16 cellular contexts compared by ENCODE assay signal in the genomic region with DNA sequence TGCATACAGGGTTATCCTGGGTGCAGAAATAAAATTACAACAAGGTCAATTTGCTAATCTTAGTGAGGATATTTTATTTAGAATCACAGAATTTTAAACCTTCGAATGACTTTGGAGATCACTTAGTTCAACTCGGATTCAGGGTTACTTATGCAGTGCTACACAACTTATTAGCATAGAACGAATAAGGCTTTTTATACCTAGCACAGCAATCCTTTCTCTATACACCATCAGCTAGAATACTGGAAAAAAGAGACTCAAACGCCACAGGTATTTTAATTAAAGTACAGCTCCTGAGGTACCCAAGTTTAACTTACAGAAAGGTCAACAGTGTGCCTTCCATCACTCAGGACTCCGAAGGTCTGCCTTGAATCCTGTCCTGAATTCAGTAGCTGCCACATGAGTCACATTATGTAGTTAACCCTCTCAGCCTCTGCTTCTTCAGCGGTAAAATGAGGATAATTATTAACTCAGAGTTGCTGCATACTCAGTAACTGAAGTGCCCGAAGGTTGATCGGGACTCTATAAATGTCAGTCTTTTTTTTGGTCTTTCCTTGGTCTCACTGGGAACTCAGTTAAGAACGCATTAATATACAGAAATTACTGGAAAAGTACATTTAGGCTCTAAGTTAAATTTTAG. TPM values are rescaled to one million over a fixed set of nuclear protein-coding genes. Genes with fewer than 3 reads are reported as not detected.
DNase-seq lines count a peak whose midpoint lies in the region; TF ChIP-seq lines count a peak whose summit lies in the region.
"Had no signal": no experiment of that assay in that cellular context is flagged by ENCODE, and none has a peak within 500 bp of the region (broad histone marks: within the 10 kb centered on the region; RNA-seq: fewer than 3 reads in every experiment).

No MANE protein-coding gene starts in this region.

- WGBS in mesenchymal stem cell = 96% methylated on average over 8 of the region's 9 CpGs
- WGBS in mammary epithelial cell (ENCODE audit: low coverage, missing lambda C conversion rate) = 94% methylated on average over 9 of the region's 9 CpGs

- no peak overlapping the region for H3K4ac ChIP-seq in mesenchymal stem cell (ENCODE audit: low read depth in 1 of 2, low read length in 2 of 2)

- no peak overlapping the region for H2BK5ac ChIP-seq in mesenchymal stem cell (ENCODE audit: low read depth, low read length, poor library complexity, severe bottlenecking)

- BruUV-seq in mammary epithelial cell (replicated peaks; lab: Mats Ljungman, UMichigan) = no TSS peak

- dilution Hi-C loops in mammary epithelial cell (cut with HindIII; ENCODE audit: low sequenced_read_pairs) = no loop called here

- H3K36me3 ChIP-seq in kidney epithelial cell (ENCODE audit: control insufficient read depth, insufficient read depth, low read length) (no peaks in the 10 kb centered on the region), mesenchymal stem cell (ENCODE audit: control insufficient read depth in 1 of 2, insufficient read depth in 2 of 2, low read depth in 1 of 2, low read length in 2 of 2) (no peaks in the 10 kb centered on the region), mammary epithelial cell (ENCODE audit: insufficient read depth, low read length) (no peaks in the 10 kb centered on the region)

- CTCF ChIA-PET in mammary epithelial cell (lab: Charles Lee; ENCODE audit: low non-redundant PET) = no interaction called here

- H2AFZ ChIP-seq in mesenchymal stem cell (ENCODE audit: low read depth, low read length) = no peak overlapping the region
- H2AFZ ChIP-seq in mammary epithelial cell (ENCODE audit: low read depth, low read length) = no peak overlapping the region
- H2AFZ ChIP-seq: GM23338 had no signal

- H3K4me3 ChIP-seq in kidney epithelial cell (ENCODE audit: low read depth, low read length) (no peak overlapping the region), mesenchymal stem cell (ENCODE audit: insufficient read depth in 1 of 2, low read depth in 1 of 2, low read length in 2 of 2) (no peak overlapping the region), mammary epithelial cell (replicated peaks in 1 of 3; ENCODE audit: insufficient read depth in 1 of 3, low read depth in 2 of 3, low read length in 3 of 3) (no peak overlapping the region)
- H3K4me3 ChIP-seq: GM23338 had no signal

- no peak overlapping the region for H2BK12ac ChIP-seq in mesenchymal stem cell (ENCODE audit: low read length in 2 of 2)

- no peak overlapping the region for H3K23ac ChIP-seq in mesenchymal stem cell (ENCODE audit: low read length in 2 of 2)

- peak overlapping the region; percentile 39 for H3K27ac ChIP-seq in mesenchymal stem cell (ENCODE audit: low read length, poor library complexity, severe bottlenecking)
- no peak overlapping the region for H3K27ac ChIP-seq in mammary epithelial cell (ENCODE audit: insufficient read depth, low read depth, low read length)

- H3K4me1 ChIP-seq in mesenchymal stem cell (ENCODE audit: control insufficient read depth, insufficient read depth, low read depth, low read length) (peaks cover 10% of the 10 kb centered on the region), mammary epithelial cell (ENCODE audit: insufficient read depth, low read length) (peaks cover 9% of the 10 kb centered on the region)

- H4K20me1 ChIP-seq in mammary epithelial cell (ENCODE audit: insufficient read depth, low read length) = no peaks in the 10 kb centered on the region

- H3K9me3 ChIP-seq in mesenchymal stem cell (ENCODE audit: control insufficient read depth, low read length) = no peaks in the 10 kb centered on the region
- no peaks in the 10 kb centered on the region for H3K9me3 ChIP-seq in mammary epithelial cell (replicated peaks; ENCODE audit: insufficient read depth, low read length)

- no peak overlapping the region for H3K9ac ChIP-seq in mesenchymal stem cell (ENCODE audit: low read length)
- H3K9ac ChIP-seq in mammary epithelial cell (ENCODE audit: insufficient read depth, low read length) = no peak overlapping the region

- intact Hi-C loops in mammary epithelial cell (cut with micrococcal nuclease) = no loop called here

- no peak overlapping the region for H2AK5ac ChIP-seq in mesenchymal stem cell (ENCODE audit: low read length, severe bottlenecking)

- H4K91ac ChIP-seq in mesenchymal stem cell (ENCODE audit: low read length) = no peak overlapping the region

- no peak overlapping the region for H4K8ac ChIP-seq in mesenchymal stem cell (ENCODE audit: low read length)

- DNase-seq in DMS53 (lab: John Stamatoyannopoulos, UW) (peak; percentile 80), LoVo (ENCODE audit: low spot score) (peak; percentile 49), kidney epithelial cell (ENCODE audit: low read depth) (peak; percentile 91), mesenchymal stem cell (no peak), SHP77 treated with DMSO at 0.1 percent for 48 hours (lab: John Stamatoyannopoulos, UW) (no peak), GM13976 (ENCODE audit: low spot score) (no peak), mammary epithelial cell (no peak), foreskin melanocyte (no peak)
- DNase-seq: CD4-positive, CD25-positive, alpha-beta regulatory T cell; HCEC 1CT; MM.1S; NCI-H1048; NCI-H1436; NCI-H187 treated with DMSO at 0.1 percent for 48 hours; NCI-H748 treated with DMSO at 0.1 percent for 48 hours had no signal

- no peak overlapping the region for H2BK120ac ChIP-seq in mesenchymal stem cell (ENCODE audit: low read depth, low read length)

- no peak overlapping the region for H2BK15ac ChIP-seq in mesenchymal stem cell (ENCODE audit: low read depth, poor library complexity, severe bottlenecking)

- in situ Hi-C loops in GM13976 (cut with MboI; ENCODE audit: low sequenced_read_pairs, unreplicated experiment) = loop anchor here (25.0 kb wide), 1 partner anchor 704 kb away; no protein-coding TSS in a partner anchor
- in situ Hi-C loops in mammary epithelial cell (cut with MboI; ENCODE audit: low sequenced_read_pairs in 2 of 2) = no loop called here

- no peak overlapping the region for H3K4me2 ChIP-seq in mesenchymal stem cell (ENCODE audit: low read length, poor library complexity, severe bottlenecking)
- H3K4me2 ChIP-seq in mammary epithelial cell (ENCODE audit: insufficient read depth, low read depth, low read length) = no peak overlapping the region
- H3K4me2 ChIP-seq: GM23338 had no signal

- H3K27me3 ChIP-seq in kidney epithelial cell (ENCODE audit: control insufficient read depth, insufficient read depth, low read length) (no peaks in the 10 kb centered on the region), mesenchymal stem cell (ENCODE audit: control insufficient read depth in 1 of 2, insufficient read depth in 1 of 2, low read length in 2 of 2) (no peaks in the 10 kb centered on the region), mammary epithelial cell (ENCODE audit: insufficient read depth, low read length) (no peaks in the 10 kb centered on the region)

- peaks cover 8% of the 10 kb centered on the region for H3K79me2 ChIP-seq in mammary epithelial cell (ENCODE audit: insufficient read depth, low read length)

- H3K14ac ChIP-seq in mesenchymal stem cell (ENCODE audit: low read length in 2 of 2) = no peak overlapping the region

- H3K79me1 ChIP-seq in mesenchymal stem cell (replicated peaks; ENCODE audit: low read length, poor library complexity, severe bottlenecking) = peaks cover 4% of the 10 kb centered on the region

- no peak overlapping the region for H3K18ac ChIP-seq in mesenchymal stem cell (ENCODE audit: low read depth in 1 of 2, low read length in 2 of 2)

- no peak for TF ChIP-seq CTCF in kidney epithelial cell (IDR thresholded peaks at IDR 0.05; ENCODE audit: insufficient read depth, low read length, poor library complexity, severe bottlenecking)
- no peak for TF ChIP-seq CTCF in GM13976 (IDR thresholded peaks at IDR 0.05; ENCODE audit: borderline replicate concordance, control extremely low read depth, extremely low read depth, insufficient read depth, missing control alignments)
- no peak for TF ChIP-seq CTCF in mammary epithelial cell (conservative IDR thresholded peaks at IDR 0.05 in 1 of 2, IDR thresholded peaks at IDR 0.05 in 1 of 2; ENCODE audit: extremely low read depth in 1 of 2, insufficient read depth in 1 of 2, low read depth in 1 of 2, low read length in 2 of 2)

RNA-seq across cellular contexts. Expression of a gene that starts 6.0 kb away (rescaled TPM):
- total RNA-seq in kidney epithelial cell (173 and 189 TPM in 2 replicates), mammary epithelial cell (10 to 100 TPM; 60.6 to 76.5 TPM)
- 92.5 TPM for polyA plus RNA-seq in mesenchymal stem cell (2013, experiment 1 of 2)
- polyA plus RNA-seq in mesenchymal stem cell (2013, experiment 2 of 2) = 90.5 TPM
- polyA plus RNA-seq in mammary epithelial cell = 76.1 TPM
- 117 TPM for polyA minus RNA-seq in mammary epithelial cell

Comparison
In these comparisons a context has a peak if more than half of its experiments do, and no peak if none do; other contexts are left out.
1. DNase-seq: peak in DMS53 (single experiment), LoVo (single experiment) and kidney epithelial cell (single experiment); none in mesenchymal stem cell (single experiment), SHP77 treated with DMSO at 0.1 percent for 48 hours (single experiment), GM13976 (single experiment), mammary epithelial cell (single experiment) and foreskin melanocyte (single experiment).